25 cellular contexts compared by ENCODE assay signal in genomic region chr11:67694875-67695555, GRCh38. TPM values are rescaled to one million over a fixed set of nuclear protein-coding genes. Genes with fewer than 3 reads are reported as not detected.
"Had no signal": no experiment of that assay in that cellular context is flagged by ENCODE, and none has a peak within 500 bp of the region (broad histone marks: within the 10 kb centered on the region; RNA-seq: fewer than 3 reads in every experiment).

No MANE protein-coding gene starts in this region.

- H3K27ac Mint-ChIP-seq: naive thymus-derived CD8-positive, alpha-beta T cell had no signal

- H3K27me3 ChIP-seq: colonic mucosa, ovary, upper lobe of right lung had no signal

- H3K9me3 ChIP-seq: colonic mucosa, heart left ventricle, ovary, suprapubic skin, upper lobe of right lung had no signal

- H3K4me3 Mint-ChIP-seq: naive thymus-derived CD8-positive, alpha-beta T cell; neural crest cell had no signal

- H3K36me3 Mint-ChIP-seq: naive thymus-derived CD8-positive, alpha-beta T cell had no signal

- H3K9me3 Mint-ChIP-seq: naive thymus-derived CD8-positive, alpha-beta T cell had no signal

- ATAC-seq: heart left ventricle; mucosa of descending colon; naive thymus-derived CD8-positive, alpha-beta T cell; right cardiac atrium; upper lobe of right lung had no signal

- H3K4me1 ChIP-seq: colonic mucosa, heart left ventricle, suprapubic skin, tibial artery, upper lobe of right lung had no signal

- H3K27ac ChIP-seq: colonic mucosa, heart left ventricle, ovary, suprapubic skin, tibial artery, upper lobe of right lung had no signal

- DNase-seq: colonic mucosa; effector CD4-positive, alpha-beta T cell; heart left ventricle; hippocampal formation; kidney glomerular epithelial cell; mucosa of descending colon; naive thymus-derived CD8-positive, alpha-beta T cell; nucleus accumbens; ovary; right cardiac atrium; small intestine; stimulated activated CD4-positive, alpha-beta T cell treated with anti-CD3 and anti-CD28 coated beads, Interleukin-12 subunit alpha, Interleukin-12 subunit beta, amount 100 ng/mL, for 4 hours; stimulated activated naive CD4-positive, alpha-beta T cell treated with Interleukin-2 at 50 U/mL for 16 hours; upper lobe of right lung had no signal

- H3K4me3 ChIP-seq: colonic mucosa, heart left ventricle, mucosa of descending colon, ovary, suprapubic skin, tibial artery, upper lobe of right lung had no signal

- H3K4me1 Mint-ChIP-seq: neural crest cell had no signal

- H3K36me3 ChIP-seq: colonic mucosa, heart left ventricle, ovary, suprapubic skin, tibial artery, upper lobe of right lung had no signal

RNA-seq across cellular contexts. Expression of gene ALDH3B2, which starts 20.6 kb away (rescaled TPM):
- total RNA-seq: cerebellum; dermis microvascular lymphatic vessel endothelial cell; fibroblast of lung; frontal cortex; glomerular endothelial cell; heart left ventricle; naive thymus-derived CD8-positive, alpha-beta T cell; neural crest cell; posterior vena cava; right cardiac atrium had no signal
- polyA plus RNA-seq: fibroblast of lung; heart left ventricle; naive thymus-derived CD8-positive, alpha-beta T cell; ovary; right cardiac atrium had no signal

RNA-seq across cellular contexts. Expression of gene ACY3, which starts 44.5 kb away (rescaled TPM):
- total RNA-seq: dermis microvascular lymphatic vessel endothelial cell; fibroblast of lung; frontal cortex; glomerular endothelial cell; heart left ventricle; naive thymus-derived CD8-positive, alpha-beta T cell; neural crest cell; posterior vena cava; right cardiac atrium; suprapubic skin had no signal
- polyA plus RNA-seq: fibroblast of lung, heart left ventricle, right cardiac atrium had no signal

RNA-seq across cellular contexts. Expression of gene TBX10, which starts 55.5 kb away (rescaled TPM):
- total RNA-seq: cerebellum; dermis microvascular lymphatic vessel endothelial cell; fibroblast of lung; frontal cortex; glomerular endothelial cell; lower leg skin; naive thymus-derived CD8-positive, alpha-beta T cell; neural crest cell; ovary; posterior vena cava; right cardiac atrium; suprapubic skin; upper lobe of right lung had no signal
- polyA plus RNA-seq: esophagus; fibroblast of lung; naive thymus-derived CD8-positive, alpha-beta T cell; ovary; right cardiac atrium had no signal
